In genomic region chr6:2502998-2503674, GRCh38 we compare ENCODE assay signal across 1 cellular context.
TF ChIP-seq lines count a peak whose summit lies in the region.

No MANE protein-coding gene starts in this region.

TF ChIP-seq in K562, 482 proteins besides CTCF, POLR2A, EP300 and RAD21 (continued from another document):
- TF ChIP-seq CCAR2 (IDR thresholded peaks at IDR 0.05; ENCODE audit: low read depth, low read length) (no peak), ZBTB26 (CRISPR knock-in tag; IDR thresholded peaks at IDR 0.05) (no peak), MCM3 (IDR thresholded peaks at IDR 0.05) (no peak)
